ENCODE assay signal across 1 cellular context in genomic region chr2:27133905-27134780, GRCh38.
TF ChIP-seq lines count a peak whose summit lies in the region.

A gene with protein sequence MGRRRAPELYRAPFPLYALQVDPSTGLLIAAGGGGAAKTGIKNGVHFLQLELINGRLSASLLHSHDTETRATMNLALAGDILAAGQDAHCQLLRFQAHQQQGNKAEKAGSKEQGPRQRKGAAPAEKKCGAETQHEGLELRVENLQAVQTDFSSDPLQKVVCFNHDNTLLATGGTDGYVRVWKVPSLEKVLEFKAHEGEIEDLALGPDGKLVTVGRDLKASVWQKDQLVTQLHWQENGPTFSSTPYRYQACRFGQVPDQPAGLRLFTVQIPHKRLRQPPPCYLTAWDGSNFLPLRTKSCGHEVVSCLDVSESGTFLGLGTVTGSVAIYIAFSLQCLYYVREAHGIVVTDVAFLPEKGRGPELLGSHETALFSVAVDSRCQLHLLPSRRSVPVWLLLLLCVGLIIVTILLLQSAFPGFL (minus strand): TSS chr2:27134636. CDS start chr2:27134421, 215 bp downstream.

TF ChIP-seq in H1, 55 proteins besides CTCF, POLR2A, EP300 and RAD21 (continued from another document):
- peak; percentile 77 for TF ChIP-seq PHF8 (conservative IDR thresholded peaks at IDR 0.05; ENCODE audit: low read depth, low read length)
- TF ChIP-seq SIN3A (conservative IDR thresholded peaks at IDR 0.05 in 1 of 2, IDR thresholded peaks at IDR 0.05 in 1 of 2; ENCODE audit: low read depth in 1 of 2, low read length in 2 of 2), result peak in 1 of 2 experiments; percentile 66; a peak in 2 of 4 replicates
- no peak for TF ChIP-seq E2F6 (IDR thresholded peaks at IDR 0.05)
- TF ChIP-seq HDAC2 (IDR thresholded peaks at IDR 0.05; ENCODE audit: borderline replicate concordance in 1 of 2, low read depth in 2 of 2, low read length in 2 of 2), result peak in 1 of 2 experiments; percentile 87; a peak in 1 of 4 replicates
- peak; percentile 74; the same call in 1 of the 2 replicates for TF ChIP-seq RBBP5 (IDR thresholded peaks at IDR 0.05; ENCODE audit: borderline replicate concordance, low read depth, low read length)
- TF ChIP-seq, protein P1, sequence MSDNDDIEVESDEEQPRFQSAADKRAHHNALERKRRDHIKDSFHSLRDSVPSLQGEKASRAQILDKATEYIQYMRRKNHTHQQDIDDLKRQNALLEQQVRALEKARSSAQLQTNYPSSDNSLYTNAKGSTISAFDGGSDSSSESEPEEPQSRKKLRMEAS (IDR thresholded peaks at IDR 0.05), result 0 out of 2 replicates have a peak, but pooled peaks have one; percentile 14
